ENCODE assay signal across 26 cellular contexts in genomic region chr2:241935774-241936173, GRCh38.
"Had no signal": no experiment of that assay in that cellular context is flagged by ENCODE, and none has a peak within 500 bp of the region (broad histone marks: within the 10 kb centered on the region; RNA-seq: fewer than 3 reads in every experiment).

No MANE protein-coding gene starts in this region.

- DNase-seq: activated CD4-positive, alpha-beta T cell treated with anti-CD3 and anti-CD28 coated beads for 48 hours; activated CD4-positive, alpha-beta T cell treated with anti-CD3 and anti-CD28 coated beads, Interleukin-2, amount 50 U/mL, for 48 hours; activated naive CD8-positive, alpha-beta T cell treated with anti-CD3 and anti-CD28 coated beads, Interleukin-2, amount 50 U/mL, for 24 hours; amygdala; endodermal cell; foreskin melanocyte; heart right ventricle; left ventricle myocardium inferior; ovary; stimulated activated CD4-positive, alpha-beta T cell treated with anti-CD3 and anti-CD28 coated beads, Interleukin-4, amount 100 ng/mL, for 1 hour; stimulated activated naive CD8-positive, alpha-beta T cell treated with anti-CD3 and anti-CD28 coated beads, Interleukin-15, Interleukin-2, amounts not matched to agents 100 U/mL and 50 U/mL, for 24 hours; T-helper 17 cell; T1000; WERI-Rb-1 had no signal

- H3K4me3 Mint-ChIP-seq: activated naive CD4-positive, alpha-beta T cell treated with anti-CD3 and anti-CD28 coated beads, Interleukin-2, amount 50 U/mL, for 24 hours; activated naive CD8-positive, alpha-beta T cell treated with anti-CD3 and anti-CD28 coated beads, Interleukin-2, amount 50 U/mL, for 24 hours; central memory CD8-positive, alpha-beta T cell; dendritic cell treated with granulocyte-macrophage colony-stimulating factor and Interleukin-4, amounts not matched to agents 40 ng/mL and 50 ng/mL, for 4 days; endodermal cell; nephron; T-helper 17 cell had no signal

- H3K27ac Mint-ChIP-seq: activated naive CD4-positive, alpha-beta T cell treated with anti-CD3 and anti-CD28 coated beads, Interleukin-2, amount 50 U/mL, for 24 hours; activated naive CD8-positive, alpha-beta T cell treated with anti-CD3 and anti-CD28 coated beads, Interleukin-2, amount 50 U/mL, for 24 hours; dendritic cell treated with granulocyte-macrophage colony-stimulating factor and Interleukin-4, amounts not matched to agents 40 ng/mL and 50 ng/mL, for 4 days; endodermal cell; nephron; progenitor cell of endocrine pancreas; T-helper 17 cell had no signal

- H3K9me3 ChIP-seq: breast epithelium, esophagus muscularis mucosa, left ventricle myocardium inferior, ovary, right lobe of liver, thoracic aorta, vagina had no signal

- H3K4me1 ChIP-seq: breast epithelium, right lobe of liver had no signal

- H3K27me3 ChIP-seq: breast epithelium, ovary, right lobe of liver, vagina had no signal

- H3K4me1 Mint-ChIP-seq: endodermal cell had no signal

- H3K36me3 Mint-ChIP-seq: activated naive CD4-positive, alpha-beta T cell treated with anti-CD3 and anti-CD28 coated beads, Interleukin-2, amount 50 U/mL, for 24 hours had no signal

- ATAC-seq: activated CD4-positive, CD25-positive, alpha-beta regulatory T cell treated with anti-CD3 and anti-CD28 coated beads, Interleukin-2, amount 50 U/mL, for 24 hours; heart right ventricle; stimulated activated naive CD8-positive, alpha-beta T cell treated with anti-CD3 and anti-CD28 coated beads, Interleukin-15, Interleukin-2, amounts not matched to agents 100 U/mL and 50 U/mL, for 24 hours; T-helper 17 cell had no signal

- H3K27me3 Mint-ChIP-seq: activated naive CD4-positive, alpha-beta T cell treated with anti-CD3 and anti-CD28 coated beads, Interleukin-2, amount 50 U/mL, for 24 hours; activated naive CD8-positive, alpha-beta T cell treated with anti-CD3 and anti-CD28 coated beads, Interleukin-2, amount 50 U/mL, for 24 hours; central memory CD8-positive, alpha-beta T cell; dendritic cell treated with granulocyte-macrophage colony-stimulating factor and Interleukin-4, amounts not matched to agents 40 ng/mL and 50 ng/mL, for 4 days; T-helper 17 cell had no signal

- H3K4me3 ChIP-seq: breast epithelium, heart right ventricle, left ventricle myocardium inferior, lung, ovary, right lobe of liver, thoracic aorta, vagina had no signal

- H3K36me3 ChIP-seq: breast epithelium, esophagus muscularis mucosa, heart right ventricle, left ventricle myocardium inferior, ovary, right lobe of liver, thoracic aorta, vagina, WERI-Rb-1 had no signal

- H3K27ac ChIP-seq: breast epithelium, esophagus muscularis mucosa, heart right ventricle, left ventricle myocardium inferior, ovary, right lobe of liver, thoracic aorta, vagina, WERI-Rb-1 had no signal
